In genomic region chr22:24451162-24451561, GRCh38 we compare ENCODE assay signal across 1 cellular context.
A peak's percentile ranks its signal among the peaks of the same experiment; 100 is the strongest.
TF ChIP-seq lines count a peak whose summit lies in the region.

No MANE protein-coding gene starts in this region.

TF ChIP-seq in HepG2, 621 proteins besides CTCF, POLR2A, EP300 and RAD21:
- TF ChIP-seq ZNF629 (CRISPR knock-in tag; conservative IDR thresholded peaks at IDR 0.05) (0 out of 2 replicates have a peak, but pooled peaks have one; percentile 20), ZNF891 (CRISPR knock-in tag; IDR thresholded peaks at IDR 0.05) (no peak)
